18 cellular contexts compared by ENCODE assay signal in genomic region chr10:76394707-76395042, GRCh38.
"Had no signal": no experiment of that assay in that cellular context is flagged by ENCODE, and none has a peak within 500 bp of the region (broad histone marks: within the 10 kb centered on the region; RNA-seq: fewer than 3 reads in every experiment).

No MANE protein-coding gene starts in this region.

- H3K27me3 ChIP-seq: hepatocyte, neutrophil, stomach, tibial nerve, upper lobe of right lung had no signal

- H3K4me3 ChIP-seq: hepatocyte, stomach, tibial nerve, upper lobe of right lung had no signal

- H2AFZ ChIP-seq: hepatocyte had no signal

- H3K4me3 Mint-ChIP-seq: central memory CD8-positive, alpha-beta T cell; naive thymus-derived CD4-positive, alpha-beta T cell had no signal

- H3K9me3 ChIP-seq: neutrophil, stomach, tibial nerve, upper lobe of right lung had no signal

- H3K79me2 ChIP-seq: hepatocyte had no signal

- H3K27ac Mint-ChIP-seq: naive thymus-derived CD4-positive, alpha-beta T cell had no signal

- H3K4me1 ChIP-seq: upper lobe of right lung had no signal

- H3K36me3 Mint-ChIP-seq: naive thymus-derived CD4-positive, alpha-beta T cell had no signal

- H3K4me1 Mint-ChIP-seq: central memory CD8-positive, alpha-beta T cell; naive thymus-derived CD4-positive, alpha-beta T cell had no signal

- ATAC-seq: left colon; naive thymus-derived CD4-positive, alpha-beta T cell; upper lobe of right lung had no signal

- H3K27me3 Mint-ChIP-seq: central memory CD8-positive, alpha-beta T cell had no signal

- H3K4me2 ChIP-seq: hepatocyte had no signal

- DNase-seq: effector memory CD4-positive, alpha-beta T cell; foreskin melanocyte; head of caudate nucleus; kidney; left colon; naive thymus-derived CD4-positive, alpha-beta T cell; posterior cingulate gyrus; small intestine; stimulated activated CD4-positive, alpha-beta T cell treated with anti-CD3 and anti-CD28 coated beads, Interleukin-12 subunit alpha, Interleukin-12 subunit beta, amount 100 ng/mL, for 4 hours; stimulated activated naive CD4-positive, alpha-beta T cell; stomach; substantia nigra; upper lobe of right lung had no signal

- H3K36me3 ChIP-seq: neutrophil, stomach, tibial nerve, upper lobe of right lung had no signal

- FAIRE-seq: endometrium, kidney, small intestine had no signal

- H3K27ac ChIP-seq: hepatocyte, neutrophil, stomach, tibial nerve, upper lobe of right lung had no signal
